ENCODE assay signal across 18 cellular contexts in the genomic region with DNA sequence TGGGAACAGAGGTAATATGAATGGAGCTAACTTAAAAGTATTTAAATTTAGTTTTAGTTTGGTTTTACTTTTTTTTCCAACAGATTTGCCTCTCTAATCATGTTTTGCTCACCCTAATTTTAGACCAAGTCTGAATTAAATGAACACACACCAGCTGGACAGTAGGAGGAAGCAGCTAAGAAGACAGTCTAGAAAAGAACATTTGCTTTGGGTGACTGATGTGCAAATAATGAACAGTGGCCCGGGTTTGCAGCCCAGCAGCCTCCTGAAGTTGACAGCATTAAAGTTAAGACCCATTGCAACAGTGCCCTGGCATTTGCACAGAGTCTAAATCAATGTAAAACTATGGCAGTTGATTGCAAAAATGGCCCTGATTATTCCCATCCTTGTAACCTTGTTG.
DNase-seq lines count a peak whose midpoint lies in the region; ATAC-seq, FAIRE-seq and TF ChIP-seq lines count a peak whose summit lies in the region.
"Had no signal": no experiment of that assay in that cellular context is flagged by ENCODE, and none has a peak within 500 bp of the region (broad histone marks: within the 10 kb centered on the region; RNA-seq: fewer than 3 reads in every experiment).

No MANE protein-coding gene starts in this region.

- H2AFZ ChIP-seq in DND-41 (ENCODE audit: low read depth, low read length) (0 out of 2 replicates have a peak overlapping the region, but pooled peaks have one; percentile 7), Karpas-422 (ENCODE audit: low read length) (no peak overlapping the region)

- H3K9ac ChIP-seq in DND-41 (ENCODE audit: low read depth, low read length) (no peak overlapping the region), Karpas-422 (ENCODE audit: low read length) (peak overlapping the region; percentile 74)
- H3K9ac ChIP-seq: BLaER1 treated with 17β-estradiol and CSF1 and Interleukin-3, amounts not matched to agents 10 nM and 100 nM had no signal

- in situ Hi-C loops in Panc1 (cut with HindIII; ENCODE audit: low pct_unique_long_range_greater_than_20kb, low sequenced_read_pairs): no loop called here

- H3K27me3 ChIP-seq in DND-41 (ENCODE audit: insufficient read depth, low read length, poor library complexity) (no peaks in the 10 kb centered on the region), Karpas-422 (ENCODE audit: low read length) (no peaks in the 10 kb centered on the region), Panc1 (ENCODE audit: control insufficient read depth, insufficient read depth, low read length) (peaks cover 3% of the 10 kb centered on the region)
- H3K27me3 ChIP-seq: BLaER1 treated with 17β-estradiol and CSF1 and Interleukin-3, amounts not matched to agents 10 nM and 100 nM had no signal

- intact Hi-C loops in Panc1 (cut with micrococcal nuclease; ENCODE audit: unreplicated experiment): no loop called here

- H3K36me3 ChIP-seq in DND-41 (ENCODE audit: insufficient read depth, low read length) (no peaks in the 10 kb centered on the region), Karpas-422 (ENCODE audit: insufficient read depth, low read length) (no peaks in the 10 kb centered on the region), Panc1 (ENCODE audit: control insufficient read depth, insufficient read depth, low read length) (no peaks in the 10 kb centered on the region)
- H3K36me3 ChIP-seq: BLaER1 treated with 17β-estradiol and CSF1 and Interleukin-3, amounts not matched to agents 10 nM and 100 nM; HAP-1 had no signal

- H3K4me1 ChIP-seq in DND-41 (ENCODE audit: insufficient read depth, low read length) (no peaks in the 10 kb centered on the region), Karpas-422 (ENCODE audit: low read length) (peaks cover 82% of the 10 kb centered on the region), Panc1 (ENCODE audit: control insufficient read depth, insufficient read depth, low read length) (no peaks in the 10 kb centered on the region)
- H3K4me1 ChIP-seq: BLaER1 treated with 17β-estradiol and CSF1 and Interleukin-3, amounts not matched to agents 10 nM and 100 nM had no signal

- H3K4me3 ChIP-seq in DND-41 (ENCODE audit: low read depth in 1 of 2, low read length in 2 of 2) (no peak overlapping the region), Karpas-422 (ENCODE audit: low read length) (peak overlapping the region; percentile 35; the same call in 1 of the 2 replicates), Panc1 (ENCODE audit: low read depth in 2 of 2, low read length in 2 of 2) (no peak overlapping the region)
- H3K4me3 ChIP-seq: BLaER1 treated with 17β-estradiol and CSF1 and Interleukin-3, amounts not matched to agents 10 nM and 100 nM; HAP-1 had no signal

- H3K79me2 ChIP-seq in DND-41 (ENCODE audit: insufficient read depth, low read length) (no peaks in the 10 kb centered on the region), Karpas-422 (ENCODE audit: low read length) (no peaks in the 10 kb centered on the region)

- no peak for ATAC-seq in DND-41 (ENCODE audit: insufficient read depth, low read depth)
- ATAC-seq in Panc1: no peak
- ATAC-seq in HG03520 (IDR thresholded peaks at IDR 0.05; ENCODE audit: unreplicated experiment): no peak
- ATAC-seq in GM18861 (IDR thresholded peaks at IDR 0.05; ENCODE audit: unreplicated experiment): no peak
- ATAC-seq: CD8-positive, alpha-beta T cell; HepG2 had no signal

- H3K9me3 ChIP-seq in DND-41 (ENCODE audit: insufficient read depth, low read length, severe bottlenecking) (no peaks in the 10 kb centered on the region), Karpas-422 (ENCODE audit: low read length) (no peaks in the 10 kb centered on the region), Panc1 (ENCODE audit: control insufficient read depth, insufficient read depth, low read depth, low read length) (no peaks in the 10 kb centered on the region)
- H3K9me3 ChIP-seq: HAP-1 had no signal

- POLR2A ChIA-PET in Panc1 (lab: Charles Lee): no interaction called here

- FAIRE-seq in islet of Langerhans (lab: Jason Lieb, UNC): peak; percentile 92
- FAIRE-seq: HepG2 had no signal

- H3K4me2 ChIP-seq in DND-41 (ENCODE audit: insufficient read depth, low read length) (no peak overlapping the region), Karpas-422 (ENCODE audit: low read depth, low read length, poor library complexity, severe bottlenecking) (peak overlapping the region; percentile 53)
- H3K4me2 ChIP-seq: BLaER1 treated with 17β-estradiol and CSF1 and Interleukin-3, amounts not matched to agents 10 nM and 100 nM had no signal

- H3K9me2 ChIP-seq in Karpas-422 (replicated peaks; ENCODE audit: insufficient read depth, low read length): no peaks in the 10 kb centered on the region

- CTCF ChIA-PET in Panc1 (lab: Charles Lee): no interaction called here

- no TSS peak for BruUV-seq in Panc1 (replicated peaks; lab: Mats Ljungman, UMichigan)

- H4K20me1 ChIP-seq in DND-41 (ENCODE audit: insufficient read depth, low read length) (no peaks in the 10 kb centered on the region), Karpas-422 (ENCODE audit: insufficient read depth, low read depth, low read length) (no peaks in the 10 kb centered on the region)
- H4K20me1 ChIP-seq: BLaER1 treated with 17β-estradiol and CSF1 and Interleukin-3, amounts not matched to agents 10 nM and 100 nM had no signal

- DNase-seq in DND-41 (no peak), Karpas-422 (peak; percentile 84), Panc1 (ENCODE audit: low read depth, low spot score) (no peak), DMS79 treated with DMSO at 0.1 percent for 48 hours (lab: John Stamatoyannopoulos, UW) (no peak)
- DNase-seq in stimulated activated CD4-positive, alpha-beta T cell treated with anti-CD3 and anti-CD28 coated beads, Interleukin-1b, Interleukin-23, amount 100 ng/mL, for 48 hours: no peak
- DNase-seq: 8988T; CD8-positive, alpha-beta T cell; COR-L47; DMS 273 treated with DMSO at 0.1 percent for 48 hours; DMS53; GF-D8; KBM-7 had no signal

- H3K27ac ChIP-seq in DND-41 (ENCODE audit: low read length) (no peak overlapping the region), Karpas-422 (ENCODE audit: low read length) (peak overlapping the region; percentile 99), Panc1 (ENCODE audit: low read length) (no peak overlapping the region)
- H3K27ac ChIP-seq: BLaER1 treated with 17β-estradiol and CSF1 and Interleukin-3, amounts not matched to agents 10 nM and 100 nM had no signal

- TF ChIP-seq CTCF in DND-41 (IDR thresholded peaks at IDR 0.05; ENCODE audit: borderline replicate concordance, extremely low read depth, low read length, poor library complexity, severe bottlenecking) (no peak), Panc1 (IDR thresholded peaks at IDR 0.05) (0 out of 2 replicates have a peak, but pooled peaks have one; percentile 4)
